ENCODE assay signal across 8 cellular contexts in the genomic region with DNA sequence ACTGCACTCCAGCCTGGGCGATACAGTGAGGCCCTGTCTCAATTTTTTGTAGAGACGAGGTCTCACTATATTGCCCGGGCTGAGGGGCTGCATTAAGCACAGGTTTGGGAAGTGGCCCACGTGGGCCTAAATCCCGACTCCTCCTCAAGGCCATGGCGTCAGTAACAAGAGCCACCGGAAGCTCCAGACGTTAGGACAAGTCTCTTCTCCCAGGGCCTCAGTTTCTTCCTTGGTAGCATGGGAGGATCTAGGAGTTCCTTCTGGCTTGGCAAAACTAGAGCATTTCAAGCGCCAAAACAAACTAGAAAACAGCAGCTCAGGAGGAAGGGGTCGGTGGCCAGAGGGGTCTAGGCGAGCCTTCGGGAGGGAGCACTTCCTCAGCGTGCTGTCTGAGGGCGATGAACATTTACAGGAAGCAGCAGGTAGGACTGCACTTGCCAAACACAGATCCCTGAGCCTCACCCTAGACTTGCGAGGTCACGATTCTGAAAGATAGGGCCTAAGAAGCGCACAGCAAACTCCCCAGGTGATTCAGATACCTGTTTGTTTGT. TPM values are rescaled to one million over a fixed set of nuclear protein-coding genes. Genes with fewer than 3 reads are reported as not detected.
DNase-seq lines count a peak whose midpoint lies in the region; ATAC-seq and TF ChIP-seq lines count a peak whose summit lies in the region.

No MANE protein-coding gene starts in this region.

- H3K9me3 Mint-ChIP-seq in activated CD4-positive, alpha-beta T cell treated with anti-CD3 and anti-CD28 coated beads, Interleukin-2, amount 10 ng/mL, durations not matched to agents 24 days and 14 days = no peaks in the 10 kb centered on the region
- H3K9me3 Mint-ChIP-seq in activated CD8-positive, alpha-beta T cell treated with anti-CD3 and anti-CD28 coated beads, Interleukin-2, amount 10 ng/mL, durations not matched to agents 7 days and 5 days (ENCODE audit: insufficient read depth) = no peaks in the 10 kb centered on the region

- peak; percentile 17 for ATAC-seq in HG03342 (IDR thresholded peaks at IDR 0.05; ENCODE audit: unreplicated experiment)
- peak; percentile 57 for ATAC-seq in activated CD8-positive, alpha-beta T cell treated with anti-CD3 and anti-CD28 coated beads, Interleukin-2, amount 10 ng/mL, durations not matched to agents 7 days and 5 days
- no peak for ATAC-seq in HG03108 (IDR thresholded peaks at IDR 0.05; ENCODE audit: unreplicated experiment)
- no peak for ATAC-seq in HG02970 (IDR thresholded peaks at IDR 0.05; ENCODE audit: low FRiP score, unreplicated experiment)

- peak overlapping the region; percentile 65 for H2AFZ ChIP-seq in hepatocyte

- peaks cover 48% of the 10 kb centered on the region for H3K79me2 ChIP-seq in hepatocyte

- no peaks in the 10 kb centered on the region for H3K9me3 ChIP-seq in hepatocyte (ENCODE audit: low read depth)

- peaks cover 4% of the 10 kb centered on the region for H3K36me3 ChIP-seq in hepatocyte (replicated peaks; ENCODE audit: insufficient read depth, low read depth)

- peak overlapping the region; percentile 95 for H3K4me3 Mint-ChIP-seq in activated CD4-positive, alpha-beta T cell treated with anti-CD3 and anti-CD28 coated beads, Interleukin-2, amount 10 ng/mL, durations not matched to agents 24 days and 14 days
- H3K4me3 Mint-ChIP-seq in activated CD8-positive, alpha-beta T cell treated with anti-CD3 and anti-CD28 coated beads, Interleukin-2, amount 10 ng/mL, durations not matched to agents 7 days and 5 days = peak overlapping the region; percentile 97

- H3K27me3 ChIP-seq in hepatocyte = no peaks in the 10 kb centered on the region

- peaks cover 11% of the 10 kb centered on the region for H3K4me1 ChIP-seq in hepatocyte (ENCODE audit: insufficient read depth)

- H3K27me3 Mint-ChIP-seq in activated CD4-positive, alpha-beta T cell treated with anti-CD3 and anti-CD28 coated beads, Interleukin-2, amount 10 ng/mL, durations not matched to agents 24 days and 14 days = no peaks in the 10 kb centered on the region
- no peaks in the 10 kb centered on the region for H3K27me3 Mint-ChIP-seq in activated CD8-positive, alpha-beta T cell treated with anti-CD3 and anti-CD28 coated beads, Interleukin-2, amount 10 ng/mL, durations not matched to agents 7 days and 5 days (ENCODE audit: low read depth)

- intact Hi-C loops in activated CD4-positive, alpha-beta T cell treated with anti-CD3 and anti-CD28 coated beads, Interleukin-2, amount 10 ng/mL, durations not matched to agents 24 days and 14 days (cut with micrococcal nuclease) = loop anchor here (1.0 to 2.0 kb wide), 4 partner anchors 24 to 203 kb away; a partner anchor contains a TSS

- H3K9me2 ChIP-seq in hepatocyte (replicated peaks; ENCODE audit: insufficient read depth) = no peaks in the 10 kb centered on the region

- POLR2A ChIA-PET in activated CD8-positive, alpha-beta T cell treated with anti-CD3 and anti-CD28 coated beads, Interleukin-2, amount 10 ng/mL, durations not matched to agents 7 days and 5 days (lab: Charles Lee) = interaction anchor here (0.6 to 5.0 kb wide), 8 partner anchors 8 to 187 kb away, joined by 3 to 40 read pairs (median 10); a partner anchor contains a TSS

- H3K27ac Mint-ChIP-seq in activated CD4-positive, alpha-beta T cell treated with anti-CD3 and anti-CD28 coated beads, Interleukin-2, amount 10 ng/mL, durations not matched to agents 24 days and 14 days = peak overlapping the region; percentile 97
- peak overlapping the region; percentile 98 for H3K27ac Mint-ChIP-seq in activated CD8-positive, alpha-beta T cell treated with anti-CD3 and anti-CD28 coated beads, Interleukin-2, amount 10 ng/mL, durations not matched to agents 7 days and 5 days

- WGBS in hepatocyte (ENCODE audit: low lambda C conversion rate, missing lambda C conversion rate) = 31% methylated on average over 17 of the region's 17 CpGs

- no peak for DNase-seq in activated CD4-positive, alpha-beta T cell treated with anti-CD3 and anti-CD28 coated beads, Interleukin-2, amount 10 ng/mL, durations not matched to agents 24 days and 14 days
- no peak for DNase-seq in activated CD4-positive, alpha-beta T cell treated with anti-CD3 and anti-CD28 coated beads, Interleukin-2, amount 50 U/mL, for 1 hour
- no peak for DNase-seq in activated CD8-positive, alpha-beta T cell treated with anti-CD3 and anti-CD28 coated beads, Interleukin-2, amount 10 ng/mL, durations not matched to agents 7 days and 5 days
- no peak for DNase-seq in hepatocyte (ENCODE audit: low spot score)
- DNase-seq in stimulated activated CD8-positive, alpha-beta memory T cell treated with anti-CD3 and anti-CD28 coated beads, Interleukin-12 subunit alpha, Interleukin-12 subunit beta, amount 100 ng/mL, for 4 hours (ENCODE audit: low read depth) = peak; percentile 6

- peak overlapping the region; percentile 87 for H3K4me3 ChIP-seq in hepatocyte

- H4K20me1 ChIP-seq in hepatocyte (ENCODE audit: insufficient read depth, poor library complexity, severe bottlenecking) = peaks cover 9% of the 10 kb centered on the region

- peak overlapping the region; percentile 95 for H3K27ac ChIP-seq in hepatocyte

- H3K4me1 Mint-ChIP-seq in activated CD4-positive, alpha-beta T cell treated with anti-CD3 and anti-CD28 coated beads, Interleukin-2, amount 10 ng/mL, durations not matched to agents 24 days and 14 days = peaks cover 42% of the 10 kb centered on the region
- H3K4me1 Mint-ChIP-seq in activated CD8-positive, alpha-beta T cell treated with anti-CD3 and anti-CD28 coated beads, Interleukin-2, amount 10 ng/mL, durations not matched to agents 7 days and 5 days (ENCODE audit: low read depth) = peaks cover 55% of the 10 kb centered on the region

- peaks cover 84% of the 10 kb centered on the region for H3K36me3 Mint-ChIP-seq in activated CD4-positive, alpha-beta T cell treated with anti-CD3 and anti-CD28 coated beads, Interleukin-2, amount 10 ng/mL, durations not matched to agents 24 days and 14 days (ENCODE audit: low read depth)
- H3K36me3 Mint-ChIP-seq in activated CD8-positive, alpha-beta T cell treated with anti-CD3 and anti-CD28 coated beads, Interleukin-2, amount 10 ng/mL, durations not matched to agents 7 days and 5 days (ENCODE audit: low read depth) = peaks cover 78% of the 10 kb centered on the region

- peak overlapping the region; percentile 96 for H3K4me2 ChIP-seq in hepatocyte

- no peak for TF ChIP-seq CTCF in hepatocyte (IDR thresholded peaks at IDR 0.05; ENCODE audit: poor library complexity)

- CTCF ChIA-PET in activated CD8-positive, alpha-beta T cell treated with anti-CD3 and anti-CD28 coated beads, Interleukin-2, amount 10 ng/mL, durations not matched to agents 7 days and 5 days (lab: Charles Lee) = interaction anchor here (0.9 to 4.8 kb wide), 23 partner anchors 10 to 423 kb away, joined by 3 to 126 read pairs (median 11); a partner anchor contains a TSS

RNA-seq across cellular contexts. Expression of a gene that starts 0.5 kb away (rescaled TPM):
- total RNA-seq in activated CD4-positive, alpha-beta T cell treated with anti-CD3 and anti-CD28 coated beads, Interleukin-2, amount 10 ng/mL, durations not matched to agents 24 days and 14 days = 33.5 and 33.9 TPM in 2 replicates
- 10 to 100 TPM; 25.0 to 25.7 TPM for total RNA-seq in activated CD8-positive, alpha-beta T cell treated with anti-CD3 and anti-CD28 coated beads, Interleukin-2, amount 10 ng/mL, durations not matched to agents 7 days and 5 days
- 23.2 and 30.9 TPM in 2 replicates for total RNA-seq in hepatocyte
- 27.6 and 36.6 TPM in 2 replicates for polyA plus RNA-seq in hepatocyte

RNA-seq across cellular contexts. Expression of a gene that starts 7.6 kb away (rescaled TPM):
- 3,393 and 3,435 TPM in 2 replicates for total RNA-seq in activated CD4-positive, alpha-beta T cell treated with anti-CD3 and anti-CD28 coated beads, Interleukin-2, amount 10 ng/mL, durations not matched to agents 24 days and 14 days
- total RNA-seq in activated CD8-positive, alpha-beta T cell treated with anti-CD3 and anti-CD28 coated beads, Interleukin-2, amount 10 ng/mL, durations not matched to agents 7 days and 5 days = 1,000 to 10,000 TPM; 2,498 to 2,528 TPM
- 3,351 and 3,774 TPM in 2 replicates for total RNA-seq in hepatocyte
- polyA plus RNA-seq in hepatocyte = 698 and 758 TPM in 2 replicates

RNA-seq across cellular contexts. Expression of a gene that starts 8.1 kb away (rescaled TPM):
- 37.1 and 41.1 TPM in 2 replicates for total RNA-seq in activated CD4-positive, alpha-beta T cell treated with anti-CD3 and anti-CD28 coated beads, Interleukin-2, amount 10 ng/mL, durations not matched to agents 24 days and 14 days
- 10 to 100 TPM; 37.2 to 44.8 TPM for total RNA-seq in activated CD8-positive, alpha-beta T cell treated with anti-CD3 and anti-CD28 coated beads, Interleukin-2, amount 10 ng/mL, durations not matched to agents 7 days and 5 days
- total RNA-seq in hepatocyte = 10.8 and 17.8 TPM in 2 replicates
- polyA plus RNA-seq in hepatocyte = 9.8 and 10.3 TPM in 2 replicates

Comparison
In these comparisons a context has a peak if more than half of its experiments do, and no peak if none do; other contexts are left out.
1. ATAC-seq: peak in HG03342 (single experiment) and activated CD8-positive, alpha-beta T cell treated with anti-CD3 and anti-CD28 coated beads, Interleukin-2, amount 10 ng/mL, durations not matched to agents 7 days and 5 days (single experiment); none in HG03108 (single experiment) and HG02970 (single experiment).